Comparison of ENCODE assay signal across 13 cellular contexts in genomic region chr10:93384006-93384405, GRCh38.
DNase-seq lines count a peak whose midpoint lies in the region; ATAC-seq and TF ChIP-seq lines count a peak whose summit lies in the region.
"Had no signal": no experiment of that assay in that cellular context is flagged by ENCODE, and none has a peak within 500 bp of the region (broad histone marks: within the 10 kb centered on the region; RNA-seq: fewer than 3 reads in every experiment).

No MANE protein-coding gene starts in this region.

- TF ChIP-seq CTCF in epithelial cell of esophagus (IDR thresholded peaks at IDR 0.05; ENCODE audit: insufficient read depth, low read depth, low read length, missing control alignments): no peak

- DNase-seq in ELF-1 (ENCODE audit: low read depth, low spot score) (peak; percentile 79), NCI-H146 treated with DMSO at 0.1 percent for 48 hours (lab: John Stamatoyannopoulos, UW; ENCODE audit: unreplicated experiment) (peak; percentile 15), epithelial cell of esophagus (ENCODE audit: low read depth) (peak; percentile 99), renal cortical epithelial cell (ENCODE audit: low read depth) (peak; percentile 85), caudate nucleus (lab: John Stamatoyannopoulos, UW) (no peak), NCI-H1092 (lab: John Stamatoyannopoulos, UW) (no peak), sciatic nerve (ENCODE audit: low spot score) (no peak), posterior vena cava (ENCODE audit: low spot score) (no peak)
- DNase-seq: activated CD4-positive, alpha-beta T cell treated with anti-CD3 and anti-CD28 coated beads for 36 hours; activated naive CD8-positive, alpha-beta T cell treated with anti-CD3 and anti-CD28 coated beads for 36 hours; DND-41; Kasumi-1; stimulated activated CD4-positive, alpha-beta T cell treated with anti-CD3 and anti-CD28 coated beads, Interleukin-2, amount 100 ng/mL, for 48 hours had no signal

- no peak overlapping the region for H3K4me3 ChIP-seq in epithelial cell of esophagus (ENCODE audit: low read length)

- H3K27ac ChIP-seq in caudate nucleus (ENCODE audit: low read depth, low read length): no peak overlapping the region

- ATAC-seq in sciatic nerve: no peak
- ATAC-seq: activated CD4-positive, alpha-beta T cell treated with anti-CD3 and anti-CD28 coated beads for 36 hours had no signal

- intact Hi-C loops in sciatic nerve (cut with DNase I) (no loop called here), posterior vena cava (cut with DNase I) (loop anchor here in 1 of 2 donors (5.0 kb wide), 1 partner anchor 43 kb away; no protein-coding TSS in a partner anchor)

Comparison
In these comparisons a context has a peak if more than half of its experiments do, and no peak if none do; other contexts are left out.
1. DNase-seq: peak in ELF-1 (single experiment), NCI-H146 treated with DMSO at 0.1 percent for 48 hours (single experiment), epithelial cell of esophagus (single experiment) and renal cortical epithelial cell (single experiment); none in caudate nucleus (0 of 61), NCI-H1092 (single experiment), sciatic nerve (single experiment) and posterior vena cava (single experiment).